10 cellular contexts compared by ENCODE assay signal in genomic region chr1:59026472-59026948, GRCh38.
DNase-seq lines count a peak whose midpoint lies in the region; ATAC-seq and TF ChIP-seq lines count a peak whose summit lies in the region.
"Had no signal": no experiment of that assay in that cellular context is flagged by ENCODE, and none has a peak within 500 bp of the region (broad histone marks: within the 10 kb centered on the region; RNA-seq: fewer than 3 reads in every experiment).

No MANE protein-coding gene starts in this region.

- no peaks in the 10 kb centered on the region for H3K27me3 ChIP-seq in CD4-positive, alpha-beta T cell (ENCODE audit: control insufficient read depth, insufficient read depth, low read length)
- H3K27me3 ChIP-seq: spleen had no signal

- ATAC-seq in GM18868 (IDR thresholded peaks at IDR 0.05; ENCODE audit: unreplicated experiment) (peak; percentile 18), HG02943 (IDR thresholded peaks at IDR 0.05; ENCODE audit: low read depth, unreplicated experiment) (peak; percentile 3), activated B cell treated with CpG ODN at 0.5 μM for 24 hours (ENCODE audit: low read depth) (peak; percentile 16)
- no peak for ATAC-seq in CD4-positive, alpha-beta T cell (ENCODE audit: poor library complexity)

- intact Hi-C loops in activated B cell treated with CpG ODN at 0.5 μM for 24 hours (cut with micrococcal nuclease): no loop called here
- intact Hi-C loops in CD4-positive, alpha-beta T cell (cut with DNase I, micrococcal nuclease): loop anchor here (10.0 kb wide), 2 partner anchors 82 to 242 kb away; partner anchors contain the start of gene JUN (in 1 of the 2)

- DNase-seq in activated B cell treated with CpG ODN at 0.5 μM for 24 hours (no peak), skeletal muscle cell (ENCODE audit: low read depth) (peak; percentile 41), erythroblast (lab: John Stamatoyannopoulos, UW) (no peak), immature natural killer cell (no peak)
- no peak for DNase-seq in CD4-positive, alpha-beta T cell
- DNase-seq in activated CD4-positive, CD25-positive, alpha-beta regulatory T cell (lab: John Stamatoyannopoulos, UW): no peak
- DNase-seq: NCI-H2227 treated with DMSO at 0.1 percent for 48 hours, spleen had no signal

- no peak overlapping the region for H3K4me3 ChIP-seq in skeletal muscle cell (ENCODE audit: low read depth, low read length)
- H3K4me3 ChIP-seq: spleen had no signal

- no peaks in the 10 kb centered on the region for H3K27me3 Mint-ChIP-seq in activated B cell treated with CpG ODN at 0.5 μM for 24 hours
- no peaks in the 10 kb centered on the region for H3K27me3 Mint-ChIP-seq in CD4-positive, alpha-beta T cell
- H3K27me3 Mint-ChIP-seq in immature natural killer cell (ENCODE audit: low read depth in 3 of 3): peaks cover 0 to 2% (median 0%) of the 10 kb centered on the region in 3 donors

- H3K27ac Mint-ChIP-seq in activated B cell treated with CpG ODN at 0.5 μM for 24 hours (peak overlapping the region; percentile 93), immature natural killer cell (no peak overlapping the region)
- H3K27ac Mint-ChIP-seq in CD4-positive, alpha-beta T cell: no peak overlapping the region

- H3K4me3 Mint-ChIP-seq in activated B cell treated with CpG ODN at 0.5 μM for 24 hours: peak overlapping the region; percentile 52
- H3K4me3 Mint-ChIP-seq in CD4-positive, alpha-beta T cell: no peak overlapping the region
- no peak overlapping the region for H3K4me3 Mint-ChIP-seq in immature natural killer cell

- TF ChIP-seq POLR2A in erythroblast (IDR thresholded peaks at IDR 0.05; ENCODE audit: low read length): no peak

- no peaks in the 10 kb centered on the region for H3K9me3 ChIP-seq in CD4-positive, alpha-beta T cell (ENCODE audit: control insufficient read depth, low read length)
- H3K9me3 ChIP-seq: spleen had no signal

- H3K36me3 Mint-ChIP-seq in activated B cell treated with CpG ODN at 0.5 μM for 24 hours (ENCODE audit: low read depth): peaks cover 2% of the 10 kb centered on the region
- no peaks in the 10 kb centered on the region for H3K36me3 Mint-ChIP-seq in CD4-positive, alpha-beta T cell (ENCODE audit: low read depth)
- peaks cover 3 to 10% (median 3%) of the 10 kb centered on the region in 3 donors for H3K36me3 Mint-ChIP-seq in immature natural killer cell

- CTCF ChIA-PET in activated B cell treated with CpG ODN at 0.5 μM for 24 hours (lab: Charles Lee): interaction anchor here (1.9 kb wide), 1 partner anchor 15 kb away, joined by 5 read pairs; no protein-coding TSS in a partner anchor
- CTCF ChIA-PET in CD4-positive, alpha-beta T cell (lab: Charles Lee): no interaction called here

- no peak for TF ChIP-seq CTCF in activated B cell treated with CpG ODN at 0.5 μM for 24 hours (IDR thresholded peaks at IDR 0.05)
- no peak for TF ChIP-seq CTCF in CD4-positive, alpha-beta T cell (IDR thresholded peaks at IDR 0.05)

- POLR2A ChIA-PET in activated B cell treated with CpG ODN at 0.5 μM for 24 hours (lab: Charles Lee): interaction anchor here (0.8 to 2.6 kb wide), 5 partner anchors 10 to 245 kb away, joined by 3 to 10 read pairs (median 4); no protein-coding TSS in a partner anchor
- POLR2A ChIA-PET in CD4-positive, alpha-beta T cell (lab: Charles Lee): no interaction called here

- H3K27ac ChIP-seq in CD4-positive, alpha-beta T cell (ENCODE audit: low read depth, low read length): no peak overlapping the region

- H3K9me3 Mint-ChIP-seq in activated B cell treated with CpG ODN at 0.5 μM for 24 hours (no peaks in the 10 kb centered on the region), immature natural killer cell (no peaks in the 10 kb centered on the region)
- no peaks in the 10 kb centered on the region for H3K9me3 Mint-ChIP-seq in CD4-positive, alpha-beta T cell

- H3K4me1 Mint-ChIP-seq in activated B cell treated with CpG ODN at 0.5 μM for 24 hours: peaks cover 18% of the 10 kb centered on the region
- H3K4me1 Mint-ChIP-seq in CD4-positive, alpha-beta T cell (ENCODE audit: low read depth): no peaks in the 10 kb centered on the region
- H3K4me1 Mint-ChIP-seq in immature natural killer cell: peaks cover 6 to 7% of the 10 kb centered on the region in 2 donors
